8 cellular contexts compared by ENCODE assay signal in genomic region chr17:76737676-76738467, GRCh38. TPM values are rescaled to one million over a fixed set of nuclear protein-coding genes. Genes with fewer than 3 reads are reported as not detected.
DNase-seq lines count a peak whose midpoint lies in the region; ATAC-seq and TF ChIP-seq lines count a peak whose summit lies in the region.

Gene MFSD11 (plus strand): TSS chr17:76738119. CDS start chr17:76738353, 234 bp downstream.

- H3K27me3 ChIP-seq in AG04450 (ENCODE audit: control insufficient read depth, insufficient read depth, low read length) (no peaks in the 10 kb centered on the region), spleen (replicated peaks in 1 of 7) (no peaks in the 10 kb centered on the region)

- WGBS in spleen, 5 donors, result 0 to 1% (median 0%) methylated on average over 33 to 57 of the region's 57 CpGs

- peak within 1 kb of the TSS; percentile 96 for H3K4me3 ChIP-seq in AG04450 (ENCODE audit: low read depth, low read length)
- H3K4me3 ChIP-seq in spleen, result peak within 1 kb of the TSS; percentile 81 to 99 (median 92)

- ATAC-seq in GM18873 (IDR thresholded peaks at IDR 0.05; ENCODE audit: low FRiP score, unreplicated experiment) (peak; percentile 34), HG03135 (IDR thresholded peaks at IDR 0.05; ENCODE audit: unreplicated experiment) (peak; percentile 62)
- peak; percentile 69 to 74 for ATAC-seq in activated CD4-positive, CD25-positive, alpha-beta regulatory T cell treated with anti-CD3 and anti-CD28 coated beads, Interleukin-2, amount 50 U/mL, for 24 hours

- TF ChIP-seq CTCF in AG04450 (IDR thresholded peaks at IDR 0.05; ENCODE audit: low read depth, low read length) (no peak), spleen (IDR thresholded peaks at IDR 0.05 in 8 of 11, conservative IDR thresholded peaks at IDR 0.05 in 3 of 11) (peak in 2 of 11 experiments; percentile 4 to 13)

- H3K27ac ChIP-seq in AG04450 (ENCODE audit: low read depth, low read length) (peak within 1 kb of the TSS; percentile 96), spleen (peak within 1 kb of the TSS; percentile 89 to 100 (median 98))

- intact Hi-C loops in spleen (cut with DNase I; ENCODE audit: low total_unique reads), result no loop called here

- TF ChIP-seq POLR2A in spleen (IDR thresholded peaks at IDR 0.05), result peak in 2 of 3 donors; percentile 7 to 35

- DNase-seq in AG04450 (ENCODE audit: low read depth, low spot score) (peak; percentile 90), NCI-H226 (peak; percentile 94), inferior parietal cortex (ENCODE audit: extremely low spot score) (peak; percentile 84), spleen (peak; percentile 99)
- peak; percentile 94 for DNase-seq in central memory CD4-positive, alpha-beta T cell

- POLR2A ChIA-PET in AG04450 (lab: Yijun Ruan, JAX), result interaction anchor here (0.6 to 5.4 kb wide), 9 partner anchors 11 to 548 kb away, joined by 3 to 41 read pairs (median 3); partner anchors contain the start of genes JMJD6 and METTL23

- H3K9me3 ChIP-seq in AG04450 (ENCODE audit: control insufficient read depth, insufficient read depth, low read length) (no peaks in the 10 kb centered on the region; the same call in 1 of the 2 replicates), spleen (no peaks in the 10 kb centered on the region)

- H3K36me3 ChIP-seq in spleen, result peaks cover 0 to 55% (median 36%) of the 10 kb centered on the region in 6 donors

- CTCF ChIA-PET in AG04450 (lab: Charles Lee), result interaction anchor here (0.9 to 1.0 kb wide), 2 partner anchors 9 to 215 kb away, joined by 3 read pairs; no protein-coding TSS in a partner anchor

- peaks cover 43 to 64% (median 55%) of the 10 kb centered on the region in 6 donors for H3K4me1 ChIP-seq in spleen

RNA-seq across cellular contexts. Expression of gene MFSD11, which starts in this region (rescaled TPM):
- polyA plus RNA-seq in AG04450 (2011; rRNA removed) (20.3 and 21.1 TPM in 2 replicates), spleen (10 to 100 TPM in 1 of 3 donors, 1 to 10 TPM in 2; 6.9 to 11.3 (median 7.8) TPM)
- polyA minus RNA-seq in AG04450 (2011; rRNA and poly(A)+ RNA removed), result 20.2 and 21.9 TPM in 2 replicates
- 10 to 100 TPM; 22.8 to 45.4 (median 35.3) TPM for total RNA-seq in spleen

Comparison
In these comparisons a context has a peak if more than half of its experiments do, and no peak if none do; other contexts are left out.
1. Peak in every context shown above with its lines: DNase-seq, ATAC-seq, H3K4me3 ChIP-seq and H3K27ac ChIP-seq.